Comparison of ENCODE assay signal across 12 cellular contexts in the genomic region with DNA sequence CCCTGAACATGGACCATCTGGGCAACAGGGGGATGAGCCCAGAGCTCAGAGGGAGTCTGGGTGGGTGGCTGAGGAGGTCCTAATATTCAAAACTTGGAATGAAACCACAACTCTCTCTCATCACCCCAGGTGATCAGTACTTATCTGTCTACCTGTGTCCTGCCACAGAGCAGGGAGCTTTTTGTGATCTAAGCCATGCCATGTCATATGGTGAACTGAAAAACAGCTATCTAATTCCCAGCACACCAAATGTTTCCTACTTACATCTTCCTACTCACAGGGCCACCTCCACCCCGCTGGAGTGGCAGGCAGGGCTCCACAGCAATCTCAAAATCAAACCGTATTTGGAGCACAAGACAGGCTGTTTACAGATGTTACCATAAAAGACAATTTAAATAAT.
DNase-seq lines count a peak whose midpoint lies in the region; ATAC-seq and TF ChIP-seq lines count a peak whose summit lies in the region.
"Had no signal": no experiment of that assay in that cellular context is flagged by ENCODE, and none has a peak within 500 bp of the region (broad histone marks: within the 10 kb centered on the region; RNA-seq: fewer than 3 reads in every experiment).

No MANE protein-coding gene starts in this region.

- peaks cover 3% of the 10 kb centered on the region for H3K9me3 Mint-ChIP-seq in activated CD4-positive, alpha-beta T cell treated with anti-CD3 and anti-CD28 coated beads, Interleukin-2, amount 10 ng/mL, durations not matched to agents 24 days and 14 days
- H3K9me3 Mint-ChIP-seq: stimulated activated effector memory CD8-positive, alpha-beta T cell treated with anti-CD3 and anti-CD28 coated beads, Interleukin-12 subunit alpha, Interleukin-12 subunit beta, amount 100 ng/mL, for 72 hours had no signal

- H2AK5ac ChIP-seq in mesenchymal stem cell (ENCODE audit: low read length, severe bottlenecking) = peak overlapping the region; percentile 84

- no peak overlapping the region for H3K23ac ChIP-seq in mesenchymal stem cell (ENCODE audit: low read length in 2 of 2)

- H3K4me1 ChIP-seq in breast epithelium (no peaks in the 10 kb centered on the region), mesenchymal stem cell (ENCODE audit: control insufficient read depth, insufficient read depth, low read depth, low read length) (peaks cover 10% of the 10 kb centered on the region), thymus (ENCODE audit: control insufficient read depth, insufficient read depth, low read length) (peaks cover 7% of the 10 kb centered on the region)

- H3K27ac ChIP-seq in breast epithelium (peak overlapping the region; percentile 93 to 94), mesenchymal stem cell (ENCODE audit: low read length, poor library complexity, severe bottlenecking) (peak overlapping the region; percentile 88), thymus (ENCODE audit: low read depth) (peak overlapping the region; percentile 18), substantia nigra (ENCODE audit: low read depth, low read length, poor library complexity, severe bottlenecking) (no peak overlapping the region)

- no peak overlapping the region for H3K4me2 ChIP-seq in mesenchymal stem cell (ENCODE audit: low read length, poor library complexity, severe bottlenecking)

- TF ChIP-seq CTCF in breast epithelium (IDR thresholded peaks at IDR 0.05) = no peak

- no peaks in the 10 kb centered on the region for H3K36me3 ChIP-seq in breast epithelium
- H3K36me3 ChIP-seq in mesenchymal stem cell (ENCODE audit: control insufficient read depth in 1 of 2, insufficient read depth in 2 of 2, low read depth in 1 of 2, low read length in 2 of 2) = no peaks in the 10 kb centered on the region
- H3K36me3 ChIP-seq in thymus (ENCODE audit: control insufficient read depth, insufficient read depth) = no peaks in the 10 kb centered on the region

- no peak overlapping the region for H3K18ac ChIP-seq in mesenchymal stem cell (ENCODE audit: low read depth in 1 of 2, low read length in 2 of 2)

- no peak overlapping the region for H2AFZ ChIP-seq in mesenchymal stem cell (ENCODE audit: low read depth, low read length)

- H3K4me1 Mint-ChIP-seq in activated CD4-positive, alpha-beta T cell treated with anti-CD3 and anti-CD28 coated beads, Interleukin-2, amount 10 ng/mL, durations not matched to agents 24 days and 14 days = peaks cover 18% of the 10 kb centered on the region

- no peak overlapping the region for H2BK120ac ChIP-seq in mesenchymal stem cell (ENCODE audit: low read depth, low read length)

- ATAC-seq in GM18502 (IDR thresholded peaks at IDR 0.05; ENCODE audit: poor library complexity, unreplicated experiment) = no peak
- ATAC-seq: stimulated activated effector memory CD8-positive, alpha-beta T cell treated with anti-CD3 and anti-CD28 coated beads, Interleukin-12 subunit alpha, Interleukin-12 subunit beta, amount 100 ng/mL, for 72 hours had no signal

- no peaks in the 10 kb centered on the region for H3K27me3 ChIP-seq in breast epithelium
- no peaks in the 10 kb centered on the region for H3K27me3 ChIP-seq in mesenchymal stem cell (ENCODE audit: control insufficient read depth in 1 of 2, insufficient read depth in 1 of 2, low read length in 2 of 2)
- peaks cover 49% of the 10 kb centered on the region for H3K27me3 ChIP-seq in thymus (ENCODE audit: control insufficient read depth, insufficient read depth)

- H2BK15ac ChIP-seq in mesenchymal stem cell (ENCODE audit: low read depth, poor library complexity, severe bottlenecking) = no peak overlapping the region

- H3K27ac Mint-ChIP-seq in activated CD4-positive, alpha-beta T cell treated with anti-CD3 and anti-CD28 coated beads, Interleukin-2, amount 10 ng/mL, durations not matched to agents 24 days and 14 days = no peak overlapping the region
- H3K27ac Mint-ChIP-seq: activated CD4-positive, alpha-beta T cell treated with anti-CD3 and anti-CD28 coated beads, Interleukin-2, amount 10 ng/mL, durations not matched to agents 7 days and 5 days; stimulated activated effector memory CD8-positive, alpha-beta T cell treated with anti-CD3 and anti-CD28 coated beads, Interleukin-12 subunit alpha, Interleukin-12 subunit beta, amount 100 ng/mL, for 72 hours had no signal

- H3K9me3 ChIP-seq in breast epithelium (no peaks in the 10 kb centered on the region), mesenchymal stem cell (ENCODE audit: control insufficient read depth, low read length) (no peaks in the 10 kb centered on the region), thymus (ENCODE audit: control insufficient read depth) (no peaks in the 10 kb centered on the region)

- H2BK5ac ChIP-seq in mesenchymal stem cell (ENCODE audit: low read depth, low read length, poor library complexity, severe bottlenecking) = no peak overlapping the region

- intact Hi-C loops in activated CD4-positive, alpha-beta T cell treated with anti-CD3 and anti-CD28 coated beads, Interleukin-2, amount 10 ng/mL, durations not matched to agents 24 days and 14 days (cut with micrococcal nuclease) = loop anchor here (10.0 kb wide), 2 partner anchors 463 to 1657 kb away; a partner anchor contains a TSS
- intact Hi-C loops in breast epithelium (cut with DNase I; ENCODE audit: low total_unique reads) = no loop called here

- peaks cover 2% of the 10 kb centered on the region for H3K79me1 ChIP-seq in mesenchymal stem cell (replicated peaks; ENCODE audit: low read length, poor library complexity, severe bottlenecking)

- H3K9ac ChIP-seq in mesenchymal stem cell (ENCODE audit: low read length) = peak overlapping the region; percentile 93

- H3K4me3 ChIP-seq in breast epithelium (no peak overlapping the region), mesenchymal stem cell (ENCODE audit: insufficient read depth in 1 of 2, low read depth in 1 of 2, low read length in 2 of 2) (no peak overlapping the region), thymus (ENCODE audit: low read length) (no peak overlapping the region)

- TF ChIP-seq POLR2A in breast epithelium (IDR thresholded peaks at IDR 0.05) = no peak

- H3K4ac ChIP-seq in mesenchymal stem cell (ENCODE audit: low read depth in 1 of 2, low read length in 2 of 2) = peak overlapping the region in 1 of 2 experiments; percentile 28

- H3K4me3 Mint-ChIP-seq in activated CD4-positive, alpha-beta T cell treated with anti-CD3 and anti-CD28 coated beads, Interleukin-2, amount 10 ng/mL, durations not matched to agents 24 days and 14 days = peak overlapping the region; percentile 30
- H3K4me3 Mint-ChIP-seq: stimulated activated effector memory CD8-positive, alpha-beta T cell treated with anti-CD3 and anti-CD28 coated beads, Interleukin-12 subunit alpha, Interleukin-12 subunit beta, amount 100 ng/mL, for 72 hours had no signal

- no peaks in the 10 kb centered on the region for H3K36me3 Mint-ChIP-seq in activated CD4-positive, alpha-beta T cell treated with anti-CD3 and anti-CD28 coated beads, Interleukin-2, amount 10 ng/mL, durations not matched to agents 24 days and 14 days (ENCODE audit: low read depth)
- H3K36me3 Mint-ChIP-seq: stimulated activated effector memory CD8-positive, alpha-beta T cell treated with anti-CD3 and anti-CD28 coated beads, Interleukin-12 subunit alpha, Interleukin-12 subunit beta, amount 100 ng/mL, for 72 hours had no signal

- peaks cover 46% of the 10 kb centered on the region for H3K27me3 Mint-ChIP-seq in activated CD4-positive, alpha-beta T cell treated with anti-CD3 and anti-CD28 coated beads, Interleukin-2, amount 10 ng/mL, durations not matched to agents 24 days and 14 days

- no peak overlapping the region for H3K14ac ChIP-seq in mesenchymal stem cell (ENCODE audit: low read length in 2 of 2)

- H2BK12ac ChIP-seq in mesenchymal stem cell (ENCODE audit: low read length in 2 of 2) = peak overlapping the region in 1 of 2 experiments; percentile 42

- 63% methylated on average over 2 of the region's 2 CpGs for WGBS in mesenchymal stem cell
- 96% methylated on average over 2 of the region's 2 CpGs for WGBS in thymus

- DNase-seq in activated CD4-positive, alpha-beta T cell treated with anti-CD3 and anti-CD28 coated beads, Interleukin-2, amount 10 ng/mL, durations not matched to agents 24 days and 14 days = no peak
- DNase-seq in activated CD4-positive, alpha-beta T cell treated with anti-CD3 and anti-CD28 coated beads, Interleukin-2, amount 50 U/mL, for 1 hour = no peak
- DNase-seq in breast epithelium (ENCODE audit: low spot score in 2 of 2) (no peak), mesenchymal stem cell (no peak), kidney glomerular epithelial cell (lab: John Stamatoyannopoulos, UW) (no peak), substantia nigra (lab: John Stamatoyannopoulos, UW) (no peak)
- DNase-seq: activated CD4-positive, alpha-beta T cell treated with anti-CD3 and anti-CD28 coated beads, Interleukin-2, amount 10 ng/mL, durations not matched to agents 7 days and 5 days; naive B cell; NCI-H526 treated with DMSO at 0.1 percent for 48 hours had no signal

- H4K91ac ChIP-seq in mesenchymal stem cell (ENCODE audit: low read length) = no peak overlapping the region

- H4K8ac ChIP-seq in mesenchymal stem cell (ENCODE audit: low read length) = peak overlapping the region; percentile 55
